Comparison of ENCODE assay signal across 11 cellular contexts in the genomic region with DNA sequence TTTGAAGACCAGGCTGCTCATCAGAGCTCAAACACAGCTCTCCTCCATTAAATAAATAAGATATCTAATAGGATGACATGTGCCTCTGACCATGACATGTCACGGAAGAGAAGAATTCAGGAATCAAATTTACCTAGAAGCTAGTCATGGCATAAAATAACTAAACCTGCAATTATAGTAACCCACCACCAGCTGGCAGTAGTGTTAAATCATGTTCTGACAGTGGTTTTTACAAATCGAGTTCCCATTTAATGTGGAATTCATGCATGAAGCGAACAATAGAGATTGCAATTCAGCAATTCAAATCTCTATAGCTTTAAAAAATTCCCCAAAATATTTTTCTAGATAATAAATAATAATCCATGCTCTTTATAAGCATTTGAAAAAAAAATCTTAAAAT.
A peak's percentile ranks its signal among the peaks of the same experiment; 100 is the strongest.
DNase-seq lines count a peak whose midpoint lies in the region; ATAC-seq, FAIRE-seq and TF ChIP-seq lines count a peak whose summit lies in the region.
"Had no signal": no experiment of that assay in that cellular context is flagged by ENCODE, and none has a peak within 500 bp of the region (broad histone marks: within the 10 kb centered on the region; RNA-seq: fewer than 3 reads in every experiment).

No MANE protein-coding gene starts in this region.

- H2AFZ ChIP-seq in SU-DHL-6 (ENCODE audit: low read depth, low read length, severe bottlenecking) (no peak overlapping the region), HepG2 (ENCODE audit: low read length) (no peak overlapping the region)

- peaks cover 9% of the 10 kb centered on the region for H3K9me3 ChIP-seq in CD4-positive, alpha-beta T cell (ENCODE audit: control insufficient read depth, low read length)
- H3K9me3 ChIP-seq in SU-DHL-6 (ENCODE audit: insufficient read depth, low read length) (no peaks in the 10 kb centered on the region), HepG2 (ENCODE audit: low read length) (peaks cover 14% of the 10 kb centered on the region), HAP-1 (peaks cover 10% of the 10 kb centered on the region; the same call in 1 of the 2 replicates)
- H3K9me3 ChIP-seq: thyroid gland had no signal

- TF ChIP-seq EP300 in HepG2 (IDR thresholded peaks at IDR 0.05; ENCODE audit: low read depth in 2 of 2, low read length in 2 of 2) (no peak), HepG2 (CRISPR knock-in tag; IDR thresholded peaks at IDR 0.05; ENCODE audit: borderline replicate concordance) (no peak)

- peak; percentile 50 for TF ChIP-seq CTCF in CD4-positive, alpha-beta T cell (IDR thresholded peaks at IDR 0.05)
- TF ChIP-seq CTCF in HFF-Myc (IDR thresholded peaks at IDR 0.05; ENCODE audit: low read depth, low read length, missing control alignments) (peak; percentile 44), SU-DHL-6 (IDR thresholded peaks at IDR 0.05; ENCODE audit: insufficient read depth, low read length, poor library complexity, severe bottlenecking) (peak; percentile 93), HepG2 (CRISPR knock-in tag; IDR thresholded peaks at IDR 0.05) (0 out of 2 replicates have a peak, but pooled peaks have one; percentile 14)

- H3K27me3 Mint-ChIP-seq in CD4-positive, alpha-beta T cell = no peaks in the 10 kb centered on the region

- 14% methylated on average over 3 of the region's 3 CpGs for WGBS in HepG2 (ENCODE audit: low lambda C conversion rate)

- H3K4me1 ChIP-seq in HepG2 (ENCODE audit: insufficient read depth, low read length) = no peaks in the 10 kb centered on the region
- H3K4me1 ChIP-seq in HAP-1 = no peaks in the 10 kb centered on the region
- H3K4me1 ChIP-seq: thyroid gland had no signal

- H3K27me3 ChIP-seq in CD4-positive, alpha-beta T cell (ENCODE audit: control insufficient read depth, insufficient read depth, low read length) = no peaks in the 10 kb centered on the region
- H3K27me3 ChIP-seq in SU-DHL-6 (ENCODE audit: low read length) = no peaks in the 10 kb centered on the region
- no peaks in the 10 kb centered on the region; a peak in 1 of 5 replicates for H3K27me3 ChIP-seq in HepG2 (ENCODE audit: control insufficient read depth in 1 of 2, insufficient read depth in 2 of 2, low read length in 2 of 2)
- H3K27me3 ChIP-seq in HAP-1 (ENCODE audit: low read depth) = no peaks in the 10 kb centered on the region
- H3K27me3 ChIP-seq: thyroid gland had no signal

- H4K20me1 ChIP-seq in SU-DHL-6 (ENCODE audit: low read depth, low read length) (no peaks in the 10 kb centered on the region), HepG2 (ENCODE audit: insufficient read depth, low read length) (no peaks in the 10 kb centered on the region)

- H3K9me3 Mint-ChIP-seq in CD4-positive, alpha-beta T cell = peaks cover 9% of the 10 kb centered on the region

- TF ChIP-seq RAD21 in HepG2 (CRISPR knock-in tag; IDR thresholded peaks at IDR 0.05) = no peak

- no peak for ATAC-seq in CD4-positive, alpha-beta T cell (ENCODE audit: poor library complexity)
- no peak for ATAC-seq in HepG2
- no peak for ATAC-seq in HG02588 (IDR thresholded peaks at IDR 0.05; ENCODE audit: unreplicated experiment)
- ATAC-seq in GM21786 (IDR thresholded peaks at IDR 0.05; ENCODE audit: unreplicated experiment) = no peak

- CTCF ChIA-PET in CD4-positive, alpha-beta T cell (lab: Charles Lee) = interaction anchor here (0.9 to 1.2 kb wide), 5 partner anchors 9 to 75 kb away, joined by 3 to 6 read pairs (median 4); a partner anchor contains a TSS
- CTCF ChIA-PET in HepG2 (lab: Yijun Ruan, JAX; ENCODE audit: low intra/inter-chr PET ratio, low total read pairs) = no interaction called here

- POLR2A ChIA-PET in CD4-positive, alpha-beta T cell (lab: Charles Lee) = interaction anchor here (0.6 to 1.2 kb wide), 5 partner anchors 13 to 78 kb away, joined by 3 to 7 read pairs (median 3); no protein-coding TSS in a partner anchor
- POLR2A ChIA-PET in HepG2 (lab: Yijun Ruan, JAX) = no interaction called here

- H3K9me2 ChIP-seq in SU-DHL-6 (replicated peaks; ENCODE audit: insufficient read depth, low read length) = no peaks in the 10 kb centered on the region

- no TSS peak for BruUV-seq in HepG2 (replicated peaks; lab: Mats Ljungman, UMichigan)

- no peak for FAIRE-seq in HepG2 (lab: Jason Lieb, UNC)
- FAIRE-seq: G401.6 had no signal

- no peak for DNase-seq in CD4-positive, alpha-beta T cell
- DNase-seq in HFF-Myc (ENCODE audit: extremely low read depth, low read depth) (no peak), HepG2 (ENCODE audit: low spot score) (no peak), COLO668 (lab: John Stamatoyannopoulos, UW; ENCODE audit: unreplicated experiment) (no peak), HAP-1 (ENCODE audit: low spot score in 2 of 2) (no peak)
- DNase-seq: NK-92 treated with Interleukin-12 subunit alpha and Interleukin-12 subunit beta, amount 100 ng/mL, for 24 hours; thyroid gland had no signal

- in situ Hi-C loops in HepG2 (cut with HindIII; ENCODE audit: extremely low pct_ligation_motif_present, low pct_unique_long_range_greater_than_20kb) (no loop called here), HAP-1 (cut with MboI; ENCODE audit: low sequenced_read_pairs) (no loop called here)

- H3K36me3 ChIP-seq in SU-DHL-6 (ENCODE audit: low read length) (no peaks in the 10 kb centered on the region), HepG2 (replicated peaks in 1 of 2; ENCODE audit: control insufficient read depth in 1 of 2, insufficient read depth in 2 of 2, low read length in 2 of 2) (no peaks in the 10 kb centered on the region), HAP-1 (replicated peaks) (no peaks in the 10 kb centered on the region)
- H3K36me3 ChIP-seq: thyroid gland had no signal

- peaks cover 22% of the 10 kb centered on the region for H3K36me3 Mint-ChIP-seq in CD4-positive, alpha-beta T cell (ENCODE audit: low read depth)

- H3K79me2 ChIP-seq in SU-DHL-6 (ENCODE audit: insufficient read depth, low read length) (no peaks in the 10 kb centered on the region), HepG2 (ENCODE audit: insufficient read depth, low read length) (no peaks in the 10 kb centered on the region)

- H3K4me3 ChIP-seq in HFF-Myc (replicated peaks; ENCODE audit: low read depth, low read length) (no peak overlapping the region), SU-DHL-6 (ENCODE audit: insufficient read depth, low read length, poor library complexity, severe bottlenecking) (no peak overlapping the region), HepG2 (replicated peaks in 1 of 3; ENCODE audit: insufficient read depth in 1 of 3, low read depth in 2 of 3, low read length in 3 of 3) (no peak overlapping the region), HAP-1 (no peak overlapping the region)
- H3K4me3 ChIP-seq: thyroid gland had no signal

- no peak overlapping the region for H3K9ac ChIP-seq in SU-DHL-6 (ENCODE audit: low read length)
- no peak overlapping the region for H3K9ac ChIP-seq in HepG2 (ENCODE audit: insufficient read depth, low read depth, low read length)

- H3K27ac ChIP-seq in CD4-positive, alpha-beta T cell (ENCODE audit: low read depth, low read length) = no peak overlapping the region
- H3K27ac ChIP-seq in SU-DHL-6 (ENCODE audit: low read depth, low read length) (no peak overlapping the region), HepG2 (ENCODE audit: extremely low read length, insufficient read depth, low read length) (no peak overlapping the region)
- H3K27ac ChIP-seq: thyroid gland had no signal

- no peak for TF ChIP-seq POLR2A in HepG2 (IDR thresholded peaks at IDR 0.05; ENCODE audit: insufficient read depth in 1 of 2, low read depth in 2 of 2, low read length in 2 of 2)

- no peak overlapping the region for H3K4me2 ChIP-seq in SU-DHL-6 (ENCODE audit: low read depth, low read length, poor library complexity, severe bottlenecking)
- no peak overlapping the region for H3K4me2 ChIP-seq in HepG2 (ENCODE audit: low read depth, low read length)

- H3K27ac Mint-ChIP-seq in CD4-positive, alpha-beta T cell = no peak overlapping the region

- H3K4me3 Mint-ChIP-seq in CD4-positive, alpha-beta T cell = no peak overlapping the region

- H3F3A ChIP-seq in SU-DHL-6 (ENCODE audit: insufficient read depth) = peaks cover 8% of the 10 kb centered on the region; the same call in 1 of the 2 replicates

- H3K4me1 Mint-ChIP-seq in CD4-positive, alpha-beta T cell (ENCODE audit: low read depth) = peaks cover 42% of the 10 kb centered on the region

- intact Hi-C loops in CD4-positive, alpha-beta T cell (cut with DNase I, micrococcal nuclease) = loop anchor here in 1 of 2 experiments (2.0 to 5.0 kb wide), 2 partner anchors 19 to 37 kb away; no protein-coding TSS in a partner anchor
- intact Hi-C loops in HepG2 (cut with micrococcal nuclease; ENCODE audit: unreplicated experiment) = no loop called here

TF ChIP-seq in HepG2, 621 proteins besides CTCF, POLR2A, EP300 and RAD21 (continues in another document):
- TF ChIP-seq EEA1 (CRISPR knock-in tag; IDR thresholded peaks at IDR 0.05; ENCODE audit: borderline replicate concordance) = no peak
- TF ChIP-seq, protein P1, sequence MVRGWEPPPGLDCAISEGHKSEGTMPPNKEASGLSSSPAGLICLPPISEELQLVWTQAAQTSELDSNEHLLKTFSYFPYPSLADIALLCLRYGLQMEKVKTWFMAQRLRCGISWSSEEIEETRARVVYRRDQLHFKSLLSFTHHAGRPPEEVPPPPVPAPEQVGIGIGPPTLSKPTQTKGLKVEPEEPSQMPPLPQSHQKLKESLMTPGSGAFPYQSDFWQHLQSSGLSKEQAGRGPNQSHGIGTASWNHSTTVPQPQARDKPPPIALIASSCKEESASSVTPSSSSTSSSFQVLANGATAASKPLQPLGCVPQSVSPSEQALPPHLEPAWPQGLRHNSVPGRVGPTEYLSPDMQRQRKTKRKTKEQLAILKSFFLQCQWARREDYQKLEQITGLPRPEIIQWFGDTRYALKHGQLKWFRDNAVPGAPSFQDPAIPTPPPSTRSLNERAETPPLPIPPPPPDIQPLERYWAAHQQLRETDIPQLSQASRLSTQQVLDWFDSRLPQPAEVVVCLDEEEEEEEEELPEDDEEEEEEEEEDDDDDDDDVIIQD (CRISPR knock-in tag; IDR thresholded peaks at IDR 0.05; ENCODE audit: low read depth) = no peak

Comparison
In these comparisons a context has a peak if more than half of its experiments do, and no peak if none do; other contexts are left out.
1. CTCF ChIP-seq: peak in every context shown above with its lines; median percentile 93 in SU-DHL-6; 50 in CD4-positive, alpha-beta T cell; 44 in HFF-Myc; 14 in HepG2.